ENCODE assay signal across 16 cellular contexts in genomic region chr1:46490603-46491499, GRCh38. TPM values are rescaled to one million over a fixed set of nuclear protein-coding genes. Genes with fewer than 3 reads are reported as not detected.
DNase-seq lines count a peak whose midpoint lies in the region; ATAC-seq, FAIRE-seq and TF ChIP-seq lines count a peak whose summit lies in the region.
"Had no signal": no experiment of that assay in that cellular context is flagged by ENCODE, and none has a peak within 500 bp of the region (broad histone marks: within the 10 kb centered on the region; RNA-seq: fewer than 3 reads in every experiment).

No MANE protein-coding gene starts in this region.

- no peaks in the 10 kb centered on the region for H3K9me3 ChIP-seq in HUES64 (ENCODE audit: insufficient read depth, low read depth, low read length)
- H3K9me3 ChIP-seq in endothelial cell of umbilical vein (replicated peaks; ENCODE audit: control insufficient read depth, insufficient read depth, low read length) = no peaks in the 10 kb centered on the region
- no peaks in the 10 kb centered on the region for H3K9me3 ChIP-seq in neural cell (ENCODE audit: low read length)
- H3K9me3 ChIP-seq: pancreas had no signal

- H3K9ac ChIP-seq in HUES64 (ENCODE audit: low read depth, low read length) (no peak overlapping the region), endothelial cell of umbilical vein (replicated peaks; ENCODE audit: extremely low read depth, insufficient read depth, low read length) (no peak overlapping the region), neural cell (ENCODE audit: low read length) (no peak overlapping the region)

- no peak for TF ChIP-seq RAD21 in neural cell (conservative IDR thresholded peaks at IDR 0.05)

- FAIRE-seq in endothelial cell of umbilical vein (lab: Jason Lieb, UNC) = no peak
- FAIRE-seq: pancreas had no signal

- no peak for TF ChIP-seq CTCF in endothelial cell of umbilical vein (IDR thresholded peaks at IDR 0.05; ENCODE audit: extremely low read depth in 1 of 2, insufficient read depth in 1 of 2, low read depth in 1 of 2, low read length in 2 of 2)
- TF ChIP-seq CTCF in neural cell (IDR thresholded peaks at IDR 0.05; ENCODE audit: poor library complexity, severe bottlenecking) = peak; percentile 3

- no peaks in the 10 kb centered on the region for H3K36me3 ChIP-seq in HUES64 (ENCODE audit: insufficient read depth, low read length)
- H3K36me3 ChIP-seq in endothelial cell of umbilical vein (ENCODE audit: control insufficient read depth in 2 of 2, extremely low read depth in 1 of 2, insufficient read depth in 2 of 2, low read length in 2 of 2) = no peaks in the 10 kb centered on the region
- no peaks in the 10 kb centered on the region for H3K36me3 ChIP-seq in neural cell (ENCODE audit: insufficient read depth, low read length)
- H3K36me3 ChIP-seq: pancreas had no signal

- H3K27ac ChIP-seq in HUES64 (ENCODE audit: low read depth, low read length) (no peak overlapping the region), endothelial cell of umbilical vein (ENCODE audit: insufficient read depth, low read depth, low read length) (no peak overlapping the region), neural cell (ENCODE audit: low read length) (no peak overlapping the region)
- H3K27ac ChIP-seq: pancreas had no signal

- no peaks in the 10 kb centered on the region for H3F3A ChIP-seq in neural cell (ENCODE audit: insufficient read depth, low read length, poor library complexity, severe bottlenecking)

- no peak for TF ChIP-seq POLR2A in endothelial cell of umbilical vein (IDR thresholded peaks at IDR 0.05; ENCODE audit: low read depth, low read length)

- H3K4me2 ChIP-seq in endothelial cell of umbilical vein (ENCODE audit: insufficient read depth, low read length) (no peak overlapping the region), neural cell (ENCODE audit: low read length) (no peak overlapping the region)

- DNase-seq in CD1c-positive myeloid dendritic cell (ENCODE audit: extremely low spot score) (peak; percentile 18), endothelial cell of umbilical vein (ENCODE audit: low read depth, low spot score) (peak; percentile 11), NCI-H69 (lab: John Stamatoyannopoulos, UW) (no peak)
- DNase-seq: activated CD8-positive, alpha-beta memory T cell treated with anti-CD3 and anti-CD28 coated beads, Interleukin-2, amount 10 ng/mL, durations not matched to agents 7 days and 5 days; amygdala; GOT3; islet precursor cell; Karpas-422; pancreas had no signal

- POLR2A ChIA-PET in endothelial cell of umbilical vein (lab: Charles Lee) = no interaction called here

- WGBS in HUES64 = 2% methylated on average over 60 of the region's 60 CpGs

- no TSS peak for BruUV-seq in endothelial cell of umbilical vein (replicated peaks; lab: Mats Ljungman, UMichigan)

- no peaks in the 10 kb centered on the region for H3K9me1 ChIP-seq in endothelial cell of umbilical vein (replicated peaks; ENCODE audit: control insufficient read depth, extremely low read depth, insufficient read depth, low read length)

- TF ChIP-seq EP300 in neural cell (conservative IDR thresholded peaks at IDR 0.05; ENCODE audit: poor library complexity, severe bottlenecking) = no peak

- H3K4me3 ChIP-seq in HUES64 (ENCODE audit: low read length) (peak overlapping the region; percentile 50), endothelial cell of umbilical vein (replicated peaks in 1 of 3; ENCODE audit: insufficient read depth in 1 of 3, low read depth in 1 of 3, low read length in 3 of 3) (no peak overlapping the region), neural cell (ENCODE audit: low read length) (no peak overlapping the region)

- intact Hi-C loops in endothelial cell of umbilical vein (cut with micrococcal nuclease) = no loop called here

- no peaks in the 10 kb centered on the region for H3K9me2 ChIP-seq in neural cell (ENCODE audit: insufficient read depth, low read length)

- no peaks in the 10 kb centered on the region for H4K20me1 ChIP-seq in endothelial cell of umbilical vein (replicated peaks; ENCODE audit: control insufficient read depth, extremely low read depth, insufficient read depth, low read length)
- H4K20me1 ChIP-seq in neural cell (ENCODE audit: insufficient read depth) = no peaks in the 10 kb centered on the region

- dilution Hi-C loops in endothelial cell of umbilical vein (cut with MboI; ENCODE audit: extremely low pct_ligation_motif_present, low sequenced_read_pairs) = loop anchor here (10.0 kb wide), 1 partner anchor 56 kb away; no protein-coding TSS in a partner anchor

- ATAC-seq in GM18861 (IDR thresholded peaks at IDR 0.05; ENCODE audit: unreplicated experiment) = no peak
- no peak for ATAC-seq in esophagus mucosa
- no peak for ATAC-seq in HG02642 (IDR thresholded peaks at IDR 0.05; ENCODE audit: poor library complexity, unreplicated experiment)

- H2AFZ ChIP-seq in endothelial cell of umbilical vein (ENCODE audit: low read depth, low read length) = no peak overlapping the region
- H2AFZ ChIP-seq in neural cell (ENCODE audit: low read depth, low read length) = no peak overlapping the region

- no peaks in the 10 kb centered on the region for H3K79me2 ChIP-seq in endothelial cell of umbilical vein (ENCODE audit: control insufficient read depth, insufficient read depth, low read length)
- H3K79me2 ChIP-seq in neural cell (replicated peaks; ENCODE audit: insufficient read depth, low read length) = no peaks in the 10 kb centered on the region

- CTCF ChIA-PET in endothelial cell of umbilical vein (lab: Charles Lee) = no interaction called here

- H3K27me3 ChIP-seq in HUES64 (ENCODE audit: insufficient read depth, low read length) = peaks cover 100% of the 10 kb centered on the region
- peaks cover 88 to 96% of the 10 kb centered on the region in 2 experiments for H3K27me3 ChIP-seq in endothelial cell of umbilical vein (ENCODE audit: control insufficient read depth in 2 of 2, insufficient read depth in 2 of 2, low read length in 2 of 2)
- peaks cover 100% of the 10 kb centered on the region for H3K27me3 ChIP-seq in neural cell (ENCODE audit: insufficient read depth, low read depth, low read length)

- H3K4me1 ChIP-seq in HUES64 (ENCODE audit: insufficient read depth, low read length) = peaks cover 40% of the 10 kb centered on the region
- no peaks in the 10 kb centered on the region for H3K4me1 ChIP-seq in endothelial cell of umbilical vein (ENCODE audit: control insufficient read depth, extremely low read depth, insufficient read depth, low read length)

TF ChIP-seq in endothelial cell of umbilical vein, 7 proteins besides CTCF, POLR2A, EP300 and RAD21:
- TF ChIP-seq EZH2 (IDR thresholded peaks at IDR 0.05; ENCODE audit: borderline replicate concordance, low read depth, low read length, severe bottlenecking) (peak; percentile 100), MAX (IDR thresholded peaks at IDR 0.05; ENCODE audit: insufficient read depth, insufficient read length) (no peak), JUN (IDR thresholded peaks at IDR 0.05; ENCODE audit: borderline replicate concordance, insufficient read depth, insufficient read length, low read depth) (no peak), POLR2AphosphoS5 (IDR thresholded peaks at IDR 0.05; ENCODE audit: insufficient read depth, low read depth, low read length) (no peak)

TF ChIP-seq in neural cell, 6 proteins besides CTCF, POLR2A, EP300 and RAD21:
- TF ChIP-seq EZH2 (IDR thresholded peaks at IDR 0.05; ENCODE audit: borderline replicate concordance, insufficient read depth, low read length, poor library complexity, severe bottlenecking) (peak; percentile 87), POLR2AphosphoS5 (IDR thresholded peaks at IDR 0.05) (peak; percentile 95), REST (IDR thresholded peaks at IDR 0.05; ENCODE audit: borderline replicate concordance) (no peak)

RNA-seq across cellular contexts. Expression of gene DMBX1, which starts 1.2 kb away (rescaled TPM):
- polyA plus RNA-seq in HUES64 (2013, experiment 1 of 2) = 0.50 TPM
- polyA plus RNA-seq in HUES64 (2013, experiment 2 of 2) = 0.70 TPM
- total RNA-seq in endothelial cell of umbilical vein = not detected in 2 replicates
- not detected in 2 replicates for polyA plus RNA-seq in endothelial cell of umbilical vein
- polyA plus RNA-seq in endothelial cell of umbilical vein (2011; cell fraction: cytosol; rRNA removed) = not detected in 2 replicates
- not detected in 2 replicates for polyA plus RNA-seq in endothelial cell of umbilical vein (2011; cell fraction: nucleus; rRNA removed)
- not detected in 2 replicates for polyA plus RNA-seq in endothelial cell of umbilical vein (2012)
- 0.51 and 0.62 TPM in 2 replicates for polyA minus RNA-seq in endothelial cell of umbilical vein
- 1.2 TPM for polyA minus RNA-seq in endothelial cell of umbilical vein (2011; cell fraction: cytosol; rRNA and poly(A)+ RNA removed)
- polyA minus RNA-seq in endothelial cell of umbilical vein (2011; cell fraction: nucleus; rRNA and poly(A)+ RNA removed) = not detected in 2 replicates
- polyA plus RNA-seq in neural cell = 0.28 TPM in 1 of 2 replicates, not detected in the other
- polyA minus RNA-seq in neural cell = not detected in 2 replicates
- total RNA-seq in esophagus mucosa = not detected
- total RNA-seq: pancreas, ureter had no signal
- polyA plus RNA-seq: BJ, pancreas had no signal
